In the genomic region with DNA sequence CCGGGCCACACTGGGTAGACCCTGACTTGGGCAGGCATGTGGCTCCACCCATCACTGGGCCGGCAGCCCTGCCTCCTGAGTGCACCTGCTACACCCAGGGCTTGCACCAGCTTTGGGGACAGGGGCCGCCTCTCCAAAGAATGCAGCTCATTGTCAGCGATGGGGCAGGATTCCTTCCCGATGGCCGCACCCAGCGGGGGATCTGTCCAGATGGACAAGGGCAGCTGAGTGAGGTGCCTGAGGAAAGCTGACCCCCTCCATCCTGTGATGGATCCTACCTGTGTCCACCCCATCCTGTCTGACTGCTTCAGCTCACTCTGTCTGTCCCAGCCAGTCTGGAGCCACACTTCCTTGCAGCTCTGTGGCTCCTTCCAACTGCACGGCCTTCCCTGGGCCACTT, we compare ENCODE assay signal across 9 cellular contexts. TPM values are rescaled to one million over a fixed set of nuclear protein-coding genes. Genes with fewer than 3 reads are reported as not detected.
"Had no signal": no experiment of that assay in that cellular context is flagged by ENCODE, and none has a peak within 500 bp of the region (broad histone marks: within the 10 kb centered on the region; RNA-seq: fewer than 3 reads in every experiment).

No MANE protein-coding gene starts in this region.

RNA-seq across cellular contexts. Expression of a gene that starts 10.9 kb away (rescaled TPM):
- total RNA-seq: HepG2, HT-29, IMR-90, NCI-H460, PC-9, Peyer's patch, Right ventricle myocardium inferior, RPMI7951, SJSA1 had no signal
- polyA plus RNA-seq: HepG2, IMR-90 had no signal
